ENCODE assay signal across 18 cellular contexts in the genomic region with DNA sequence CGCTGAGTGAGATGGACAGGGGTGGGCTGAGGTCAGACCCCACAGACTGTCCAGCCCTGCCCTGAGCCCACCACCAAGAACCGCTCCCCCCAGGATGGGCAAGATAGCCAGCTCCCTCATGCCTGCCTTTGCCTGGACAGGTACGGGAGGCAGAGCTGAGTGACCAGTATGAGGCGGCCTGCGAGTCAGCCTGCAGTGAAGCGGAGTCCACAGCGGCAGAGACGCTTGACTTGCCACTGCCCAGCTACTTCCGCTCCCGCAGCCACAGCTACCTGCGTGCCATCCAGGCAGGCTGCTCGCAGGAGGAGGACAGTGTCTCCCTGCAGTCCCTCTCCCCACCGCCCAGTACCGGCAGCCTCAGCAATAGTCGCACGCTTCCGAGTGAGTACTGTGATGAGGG.
A peak's percentile ranks its signal among the peaks of the same experiment; 100 is the strongest.
DNase-seq lines count a peak whose midpoint lies in the region; ATAC-seq, FAIRE-seq and TF ChIP-seq lines count a peak whose summit lies in the region.
"Had no signal": no experiment of that assay in that cellular context is flagged by ENCODE, and none has a peak within 500 bp of the region (broad histone marks: within the 10 kb centered on the region; RNA-seq: fewer than 3 reads in every experiment).

No MANE protein-coding gene starts in this region.

- DNase-seq in HTR-8/SVneo (ENCODE audit: insufficient read length, low spot score) (no peak), K562 (ENCODE audit: extremely low read depth in 1 of 4, low spot score in 3 of 4) (no peak), HepG2 (ENCODE audit: low spot score) (no peak), NCI-H1436 treated with DMSO at 0.1 percent for 48 hours (lab: John Stamatoyannopoulos, UW) (no peak)
- no peak for DNase-seq in activated CD4-positive, alpha-beta T cell treated with anti-CD3 and anti-CD28 coated beads, Interleukin-2, amount 50 U/mL, for 1 hour
- DNase-seq: BE2C; CD8-positive, alpha-beta T cell; DND-41; GDM1; GM23248; H9; IMR-90; KG1 had no signal

- CTCF ChIA-PET in K562 (lab: Yijun Ruan, JAX; ENCODE audit: low intra/inter-chr PET ratio) (no interaction called here), HepG2 (lab: Yijun Ruan, JAX; ENCODE audit: low intra/inter-chr PET ratio, low total read pairs) (no interaction called here)

- WGBS in K562 (ENCODE audit: insufficient coverage, low coverage, missing lambda C conversion rate) = 2% methylated on average over 17 of the region's 17 CpGs
- 64% methylated on average over 13 of the region's 17 CpGs for WGBS in HepG2 (ENCODE audit: low lambda C conversion rate)

- H3K79me2 ChIP-seq in K562 (ENCODE audit: control insufficient read depth, insufficient read depth, low read length) (no peaks in the 10 kb centered on the region; the same call in 2 of the 3 replicates), HepG2 (ENCODE audit: insufficient read depth, low read length) (no peaks in the 10 kb centered on the region)

- H3K4me2 ChIP-seq in K562 (ENCODE audit: insufficient read depth, low read length) (no peak overlapping the region), HepG2 (ENCODE audit: low read depth, low read length) (no peak overlapping the region)
- H3K4me2 ChIP-seq: A549 had no signal

- BruUV-seq in K562 (replicated peaks; lab: Mats Ljungman, UMichigan) = no TSS peak
- no TSS peak for BruUV-seq in HepG2 (replicated peaks; lab: Mats Ljungman, UMichigan)

- no peak for TF ChIP-seq RAD21 in K562 (CRISPR knock-in tag; conservative IDR thresholded peaks at IDR 0.05 in 1 of 2, IDR thresholded peaks at IDR 0.05 in 1 of 2)
- no peak for TF ChIP-seq RAD21 in HepG2 (CRISPR knock-in tag; IDR thresholded peaks at IDR 0.05)

- H3K4me1 ChIP-seq in K562 (replicated peaks in 1 of 2; ENCODE audit: control insufficient read depth in 2 of 2, insufficient read depth in 2 of 2, low read length in 2 of 2) (peaks cover 0 to 4% of the 10 kb centered on the region in 2 experiments; a peak in 1 of 5 replicates), HepG2 (ENCODE audit: insufficient read depth, low read length) (no peaks in the 10 kb centered on the region)
- H3K4me1 ChIP-seq: A549, BE2C had no signal

- H4K20me1 ChIP-seq in K562 (replicated peaks; ENCODE audit: control insufficient read depth, insufficient read depth, low read length) (no peaks in the 10 kb centered on the region; the same call in 1 of the 2 replicates), HepG2 (ENCODE audit: insufficient read depth, low read length) (no peaks in the 10 kb centered on the region)

- no peak overlapping the region for H3K4me3 ChIP-seq in K562
- no peak overlapping the region for H3K4me3 ChIP-seq in HepG2 (replicated peaks in 1 of 3; ENCODE audit: insufficient read depth in 1 of 3, low read depth in 2 of 3, low read length in 3 of 3)
- H3K4me3 ChIP-seq: A549, GM23248 had no signal

- H3K27me3 ChIP-seq in K562 (ENCODE audit: control insufficient read depth in 2 of 2, insufficient read depth in 2 of 2, low read length in 2 of 2) (peaks cover 12 to 56% of the 10 kb centered on the region in 2 experiments; a peak in 3 of 5 replicates), HepG2 (ENCODE audit: control insufficient read depth in 1 of 2, insufficient read depth in 2 of 2, low read length in 2 of 2) (peaks cover 0 to 15% of the 10 kb centered on the region in 2 experiments; a peak in 2 of 5 replicates)
- H3K27me3 ChIP-seq: BE2C had no signal

- FAIRE-seq in HTR-8/SVneo (lab: Jason Lieb, UNC) = peak; percentile 74
- FAIRE-seq in K562 (lab: Jason Lieb, UNC) = no peak
- FAIRE-seq in HepG2 (lab: Jason Lieb, UNC) = no peak
- FAIRE-seq: A549, GM12892 had no signal

- H3K9me1 ChIP-seq in K562 (ENCODE audit: control insufficient read depth, insufficient read depth, low read length) = no peaks in the 10 kb centered on the region

- H3K9me3 ChIP-seq in K562 (replicated peaks; ENCODE audit: control insufficient read depth, insufficient read depth, low read depth, low read length) (no peaks in the 10 kb centered on the region; the same call in 1 of the 2 replicates), HepG2 (ENCODE audit: low read length) (no peaks in the 10 kb centered on the region)
- H3K9me3 ChIP-seq: A549, BE2C had no signal

- ATAC-seq in K562 = no peak
- peak; percentile 17; the same call in 2 of the 3 replicates for ATAC-seq in HepG2
- ATAC-seq in HG03159 (IDR thresholded peaks at IDR 0.05; ENCODE audit: unreplicated experiment) = no peak
- no peak for ATAC-seq in HG02798 (IDR thresholded peaks at IDR 0.05; ENCODE audit: poor library complexity, unreplicated experiment)
- ATAC-seq: A549; CD8-positive, alpha-beta T cell had no signal

- no peak for TF ChIP-seq EP300 in K562 (IDR thresholded peaks at IDR 0.05; ENCODE audit: low read length)
- no peak for TF ChIP-seq EP300 in HepG2 (IDR thresholded peaks at IDR 0.05; ENCODE audit: low read depth in 2 of 2, low read length in 2 of 2)
- no peak for TF ChIP-seq EP300 in HepG2 (CRISPR knock-in tag; IDR thresholded peaks at IDR 0.05; ENCODE audit: borderline replicate concordance)

- H3K27ac ChIP-seq in K562 (ENCODE audit: extremely low read depth, low read depth, low read length) (no peak overlapping the region), HepG2 (ENCODE audit: extremely low read length, insufficient read depth, low read length) (no peak overlapping the region)
- H3K27ac ChIP-seq: A549, GM23248, HL-60 had no signal

- TF ChIP-seq POLR2A in K562 (conservative IDR thresholded peaks at IDR 0.05) = no peak
- no peak for TF ChIP-seq POLR2A in HepG2 (IDR thresholded peaks at IDR 0.05; ENCODE audit: insufficient read depth in 1 of 2, low read depth in 2 of 2, low read length in 2 of 2)

- intact Hi-C loops in K562 (cut with micrococcal nuclease) (no loop called here), HepG2 (cut with micrococcal nuclease; ENCODE audit: unreplicated experiment) (no loop called here)

- H3K36me3 ChIP-seq in K562 (ENCODE audit: control insufficient read depth, insufficient read depth, low read length) (no peaks in the 10 kb centered on the region), HepG2 (replicated peaks in 1 of 2; ENCODE audit: control insufficient read depth in 1 of 2, insufficient read depth in 2 of 2, low read length in 2 of 2) (no peaks in the 10 kb centered on the region)
- H3K36me3 ChIP-seq: BE2C had no signal

- TF ChIP-seq CTCF in K562 (IDR thresholded peaks at IDR 0.05 in 2 of 3, conservative IDR thresholded peaks at IDR 0.05 in 1 of 3; ENCODE audit: insufficient read depth in 2 of 3, low read depth in 1 of 3, low read length in 3 of 3) (no peak), HepG2 (CRISPR knock-in tag; IDR thresholded peaks at IDR 0.05) (no peak)

- no peak overlapping the region for H2AFZ ChIP-seq in K562 (ENCODE audit: low read depth, low read length)
- no peak overlapping the region for H2AFZ ChIP-seq in HepG2 (ENCODE audit: low read length)
- H2AFZ ChIP-seq: GM23248 had no signal

- in situ Hi-C loops in K562 (cut with MboI) (loop anchor here (25.0 kb wide), 2 partner anchors 234 to 459 kb away; no protein-coding TSS in a partner anchor), HepG2 (cut with HindIII; ENCODE audit: extremely low pct_ligation_motif_present, low pct_unique_long_range_greater_than_20kb) (loop anchor here (10.0 kb wide), 1 partner anchor 462 kb away; no protein-coding TSS in a partner anchor)

- 0 out of 4 replicates have a peak overlapping the region, but pooled peaks of 1 of the 2 experiments have one; percentile 45 for H3K9ac ChIP-seq in K562 (ENCODE audit: insufficient read depth in 1 of 2, low read depth in 2 of 2, low read length in 2 of 2)
- no peak overlapping the region for H3K9ac ChIP-seq in HepG2 (ENCODE audit: insufficient read depth, low read depth, low read length)
- H3K9ac ChIP-seq: GM23248 had no signal

- POLR2A ChIA-PET in K562 (lab: Yijun Ruan, JAX) (interaction anchor here (0.6 kb wide), 1 partner anchor 39 kb away, joined by 3 read pairs; no protein-coding TSS in a partner anchor), HepG2 (lab: Yijun Ruan, JAX) (no interaction called here)

TF ChIP-seq in K562, 482 proteins besides CTCF, POLR2A, EP300 and RAD21 (continues in another document):
- no peak for TF ChIP-seq ZNF780A (CRISPR knock-in tag; IDR thresholded peaks at IDR 0.05)

TF ChIP-seq in HepG2, 621 proteins besides CTCF, POLR2A, EP300 and RAD21 (continues in another document):
- TF ChIP-seq HNRNPK (IDR thresholded peaks at IDR 0.05; ENCODE audit: low read depth, low read length, poor library complexity, severe bottlenecking) (no peak), ZNF207 (IDR thresholded peaks at IDR 0.05; ENCODE audit: borderline replicate concordance) (no peak), NRL (CRISPR knock-in tag; IDR thresholded peaks at IDR 0.05; ENCODE audit: borderline replicate concordance) (no peak), SRSF4 (IDR thresholded peaks at IDR 0.05; ENCODE audit: low read depth, low read length, poor library complexity, severe bottlenecking) (no peak), ZNF616 (CRISPR knock-in tag; IDR thresholded peaks at IDR 0.05; ENCODE audit: low read depth) (no peak), GTF2F1 (IDR thresholded peaks at IDR 0.05; ENCODE audit: low read length) (no peak), ZNF773 (CRISPR knock-in tag; IDR thresholded peaks at IDR 0.05; ENCODE audit: borderline replicate concordance) (no peak)
- TF ChIP-seq, protein P1, sequence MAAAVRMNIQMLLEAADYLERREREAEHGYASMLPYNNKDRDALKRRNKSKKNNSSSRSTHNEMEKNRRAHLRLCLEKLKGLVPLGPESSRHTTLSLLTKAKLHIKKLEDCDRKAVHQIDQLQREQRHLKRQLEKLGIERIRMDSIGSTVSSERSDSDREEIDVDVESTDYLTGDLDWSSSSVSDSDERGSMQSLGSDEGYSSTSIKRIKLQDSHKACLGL (CRISPR knock-in tag; IDR thresholded peaks at IDR 0.05) = 0 out of 2 replicates have a peak, but pooled peaks have one; percentile 15
- TF ChIP-seq, protein P2, sequence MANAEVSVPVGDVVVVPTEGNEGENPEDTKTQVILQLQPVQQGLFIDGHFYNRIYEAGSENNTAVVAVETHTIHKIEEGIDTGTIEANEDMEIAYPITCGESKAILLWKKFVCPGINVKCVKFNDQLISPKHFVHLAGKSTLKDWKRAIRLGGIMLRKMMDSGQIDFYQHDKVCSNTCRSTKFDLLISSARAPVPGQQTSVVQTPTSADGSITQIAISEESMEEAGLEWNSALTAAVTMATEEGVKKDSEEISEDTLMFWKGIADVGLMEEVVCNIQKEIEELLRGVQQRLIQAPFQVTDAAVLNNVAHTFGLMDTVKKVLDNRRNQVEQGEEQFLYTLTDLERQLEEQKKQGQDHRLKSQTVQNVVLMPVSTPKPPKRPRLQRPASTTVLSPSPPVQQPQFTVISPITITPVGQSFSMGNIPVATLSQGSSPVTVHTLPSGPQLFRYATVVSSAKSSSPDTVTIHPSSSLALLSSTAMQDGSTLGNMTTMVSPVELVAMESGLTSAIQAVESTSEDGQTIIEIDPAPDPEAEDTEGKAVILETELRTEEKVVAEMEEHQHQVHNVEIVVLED (CRISPR knock-in tag; IDR thresholded peaks at IDR 0.05; ENCODE audit: borderline replicate concordance) = no peak
